Comparison of ENCODE assay signal across 1 cellular context in genomic region chr11:119827113-119827512, GRCh38.
TF ChIP-seq lines count a peak whose summit lies in the region.

No MANE protein-coding gene starts in this region.

TF ChIP-seq in WTC11, 78 proteins besides CTCF, POLR2A, EP300 and RAD21 (continued from another document):
- TF ChIP-seq ARID4B (CRISPR knock-in tag; IDR thresholded peaks at IDR 0.05; ENCODE audit: borderline replicate concordance) (no peak), PREB (CRISPR knock-in tag; IDR thresholded peaks at IDR 0.05; ENCODE audit: borderline replicate concordance) (no peak)
- TF ChIP-seq, protein P1, sequence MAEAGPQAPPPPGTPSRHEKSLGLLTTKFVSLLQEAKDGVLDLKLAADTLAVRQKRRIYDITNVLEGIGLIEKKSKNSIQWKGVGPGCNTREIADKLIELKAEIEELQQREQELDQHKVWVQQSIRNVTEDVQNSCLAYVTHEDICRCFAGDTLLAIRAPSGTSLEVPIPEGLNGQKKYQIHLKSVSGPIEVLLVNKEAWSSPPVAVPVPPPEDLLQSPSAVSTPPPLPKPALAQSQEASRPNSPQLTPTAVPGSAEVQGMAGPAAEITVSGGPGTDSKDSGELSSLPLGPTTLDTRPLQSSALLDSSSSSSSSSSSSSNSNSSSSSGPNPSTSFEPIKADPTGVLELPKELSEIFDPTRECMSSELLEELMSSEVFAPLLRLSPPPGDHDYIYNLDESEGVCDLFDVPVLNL (CRISPR knock-in tag; IDR thresholded peaks at IDR 0.05; ENCODE audit: borderline replicate concordance, low read depth), result no peak
